ENCODE assay signal across 8 cellular contexts in the genomic region with DNA sequence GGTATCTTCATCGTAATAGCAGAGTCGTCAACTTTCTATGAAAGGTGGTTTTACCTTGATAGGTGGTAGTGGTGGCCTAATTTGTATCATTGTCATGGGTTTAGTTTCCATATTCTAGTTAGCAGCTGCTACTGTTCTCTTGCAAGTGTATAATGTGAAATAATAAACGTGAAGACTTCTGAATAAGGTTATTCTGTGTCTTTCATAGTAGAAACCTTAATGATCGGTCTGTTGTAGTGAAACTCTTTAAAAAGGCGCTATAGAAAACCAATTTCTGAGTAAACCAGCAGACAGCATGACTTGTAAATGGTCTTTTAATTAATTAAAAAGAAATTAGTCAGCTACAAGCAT. TPM values are rescaled to one million over a fixed set of nuclear protein-coding genes. Genes with fewer than 3 reads are reported as not detected.
A peak's percentile ranks its signal among the peaks of the same experiment; 100 is the strongest.
DNase-seq lines count a peak whose midpoint lies in the region; ATAC-seq, FAIRE-seq and TF ChIP-seq lines count a peak whose summit lies in the region.

No MANE protein-coding gene starts in this region.

- H3K9me3 Mint-ChIP-seq in activated B cell treated with CpG ODN at 0.5 μM for 24 hours, result no peaks in the 10 kb centered on the region

- 11% methylated on average over 5 of the region's 5 CpGs for WGBS in right cardiac atrium

- H3K4me3 Mint-ChIP-seq in activated B cell treated with CpG ODN at 0.5 μM for 24 hours, result peak overlapping the region; percentile 98

- CTCF ChIA-PET in activated B cell treated with CpG ODN at 0.5 μM for 24 hours (lab: Charles Lee) (interaction anchor here (1.6 kb wide), 1 partner anchor 12 kb away, joined by 7 read pairs; the partner anchor contains the start of gene PKN3), HEK293T (lab: Yijun Ruan, JAX) (no interaction called here)

- peak overlapping the region; percentile 81 for H3K4me3 ChIP-seq in H7 (ENCODE audit: insufficient read depth, low read depth, low read length)
- peak overlapping the region; percentile 99 for H3K4me3 ChIP-seq in right cardiac atrium (ENCODE audit: low read length)
- H3K4me3 ChIP-seq in skeletal muscle tissue (ENCODE audit: low read length in 3 of 3), result peak overlapping the region; percentile 68 to 76 (median 75)

- H3K36me3 ChIP-seq in H7 (replicated peaks; ENCODE audit: control insufficient read depth, insufficient read depth, low read length) (peaks cover 26% of the 10 kb centered on the region), skeletal muscle tissue (ENCODE audit: control insufficient read depth in 3 of 3, insufficient read depth in 3 of 3, low read length in 3 of 3) (peaks cover 16 to 31% (median 28%) of the 10 kb centered on the region in 3 donors)

- H3K27ac ChIP-seq in right cardiac atrium (ENCODE audit: low read length) (no peak overlapping the region), skeletal muscle tissue (ENCODE audit: low read depth, low read length) (peak overlapping the region; percentile 12)

- H3K4me1 Mint-ChIP-seq in activated B cell treated with CpG ODN at 0.5 μM for 24 hours, result peaks cover 66% of the 10 kb centered on the region

- POLR2A ChIA-PET in activated B cell treated with CpG ODN at 0.5 μM for 24 hours (lab: Charles Lee) (interaction anchor here (0.6 to 3.8 kb wide), 7 partner anchors 10 to 111 kb away, joined by 4 to 16 read pairs (median 12); partner anchors contain the start of genes DYNC2I2, PKN3 and ZDHHC12), HEK293T (lab: Yijun Ruan, JAX) (no interaction called here)

- H3K9ac ChIP-seq in skeletal muscle tissue (ENCODE audit: low read depth in 1 of 3, low read length in 3 of 3), result peak overlapping the region; percentile 71 to 80 (median 74)

- H3K36me3 Mint-ChIP-seq in activated B cell treated with CpG ODN at 0.5 μM for 24 hours (ENCODE audit: low read depth), result peaks cover 57% of the 10 kb centered on the region

- H3K9me3 ChIP-seq in right cardiac atrium (ENCODE audit: control insufficient read depth, low read length) (no peaks in the 10 kb centered on the region), skeletal muscle tissue (ENCODE audit: control insufficient read depth in 3 of 3, low read length in 3 of 3) (no peaks in the 10 kb centered on the region)

- H3K27me3 ChIP-seq in H7 (ENCODE audit: control insufficient read depth, insufficient read depth, low read length) (no peaks in the 10 kb centered on the region), right cardiac atrium (ENCODE audit: control insufficient read depth, insufficient read depth) (no peaks in the 10 kb centered on the region), skeletal muscle tissue (ENCODE audit: control insufficient read depth in 3 of 3, insufficient read depth in 3 of 3, low read length in 3 of 3) (no peaks in the 10 kb centered on the region)

- peak overlapping the region; percentile 97 for H3K27ac Mint-ChIP-seq in activated B cell treated with CpG ODN at 0.5 μM for 24 hours

- DNase-seq in H7, result no peak
- no peak for DNase-seq in activated B cell treated with CpG ODN at 0.5 μM for 24 hours
- DNase-seq in right cardiac atrium, result no peak
- DNase-seq in frontal cortex (ENCODE audit: low spot score in 2 of 2), result no peak
- DNase-seq in HEK293T (ENCODE audit: extremely low spot score), result no peak
- DNase-seq in HuH-7.5 (ENCODE audit: low spot score), result no peak

- no peak for FAIRE-seq in frontal cortex (lab: Jason Lieb, UNC)

- H3K27me3 Mint-ChIP-seq in activated B cell treated with CpG ODN at 0.5 μM for 24 hours, result no peaks in the 10 kb centered on the region

- H3K4me1 ChIP-seq in right cardiac atrium (ENCODE audit: control insufficient read depth, insufficient read depth, low read length) (no peaks in the 10 kb centered on the region), skeletal muscle tissue (ENCODE audit: control insufficient read depth in 3 of 3, insufficient read depth in 3 of 3, low read length in 3 of 3) (peaks cover 13 to 20% (median 19%) of the 10 kb centered on the region in 3 donors)

- no peak for ATAC-seq in activated B cell treated with CpG ODN at 0.5 μM for 24 hours (ENCODE audit: low read depth)
- no peak for ATAC-seq in right cardiac atrium
- no peak for ATAC-seq in GM19455 (IDR thresholded peaks at IDR 0.05; ENCODE audit: unreplicated experiment)

- intact Hi-C loops in activated B cell treated with CpG ODN at 0.5 μM for 24 hours (cut with micrococcal nuclease) (no loop called here), right cardiac atrium (cut with DNase I) (loop anchor here in 1 of 4 donors (10.0 kb wide), 1 partner anchor 316 kb away; the partner anchor contains the start of gene URM1)

- TF ChIP-seq CTCF in activated B cell treated with CpG ODN at 0.5 μM for 24 hours (IDR thresholded peaks at IDR 0.05), result no peak

TF ChIP-seq in HEK293T, 16 proteins besides CTCF, POLR2A, EP300 and RAD21:
- TF ChIP-seq NFRKB (IDR thresholded peaks at IDR 0.05) (no peak), ZNF384 (IDR thresholded peaks at IDR 0.05) (no peak), ELF4 (IDR thresholded peaks at IDR 0.05) (no peak), BHLHE40 (IDR thresholded peaks at IDR 0.05; ENCODE audit: borderline replicate concordance) (no peak), FOXM1 (IDR thresholded peaks at IDR 0.05; ENCODE audit: borderline replicate concordance) (no peak), LEF1 (IDR thresholded peaks at IDR 0.05; ENCODE audit: borderline replicate concordance) (no peak), SP1 (IDR thresholded peaks at IDR 0.05) (no peak), HDGF (IDR thresholded peaks at IDR 0.05; ENCODE audit: borderline replicate concordance) (no peak), L3MBTL2 (conservative IDR thresholded peaks at IDR 0.05) (no peak), FOXK2 (IDR thresholded peaks at IDR 0.05) (no peak), CTBP1 (IDR thresholded peaks at IDR 0.05; ENCODE audit: borderline replicate concordance) (no peak), PKNOX1 (IDR thresholded peaks at IDR 0.05) (no peak), FOXA1 (IDR thresholded peaks at IDR 0.05) (no peak), SUZ12 (IDR thresholded peaks at IDR 0.05) (no peak), ARNT (IDR thresholded peaks at IDR 0.05) (no peak), TARDBP (IDR thresholded peaks at IDR 0.05) (no peak)
TF ChIP-seq in HEK293T: peak in this region for 0.

RNA-seq across cellular contexts. Expression of gene SET, which starts 1.6 kb away (rescaled TPM):
- 798 and 1,235 TPM in 2 replicates for total RNA-seq in H7 (2014; rRNA removed; shearing (Covaris generic))
- total RNA-seq in activated B cell treated with CpG ODN at 0.5 μM for 24 hours (762 and 801 TPM in 2 replicates), right cardiac atrium (100 to 1,000 TPM; 180 to 210 (median 191) TPM), skeletal muscle tissue (336 TPM), frontal cortex (846 TPM)
- 86.1 TPM for polyA plus RNA-seq in right cardiac atrium

RNA-seq across cellular contexts. Expression of gene PKN3, which starts 11.6 kb away (rescaled TPM):
- total RNA-seq in H7 (2014; rRNA removed; shearing (Covaris generic)), result 29.4 and 35.0 TPM in 2 replicates
- total RNA-seq in activated B cell treated with CpG ODN at 0.5 μM for 24 hours, result 16.9 and 17.4 TPM in 2 replicates
- 1 to 10 TPM; 4.7 to 8.7 (median 7.4) TPM for total RNA-seq in right cardiac atrium
- 6.5 TPM for polyA plus RNA-seq in right cardiac atrium
- total RNA-seq in skeletal muscle tissue, result 2.1 TPM
- total RNA-seq in frontal cortex, result 0.41 TPM

RNA-seq across cellular contexts. Expression of gene ZDHHC12, which starts 33.3 kb away (rescaled TPM):
- total RNA-seq in H7 (2014; rRNA removed; shearing (Covaris generic)), result 66.5 and 76.6 TPM in 2 replicates
- 40.0 and 40.7 TPM in 2 replicates for total RNA-seq in activated B cell treated with CpG ODN at 0.5 μM for 24 hours
- total RNA-seq in right cardiac atrium, result 10 to 100 TPM in 1 of 4 donors, 1 to 10 TPM in 3; 8.3 to 11.5 (median 9.4) TPM
- 13.1 TPM for polyA plus RNA-seq in right cardiac atrium
- total RNA-seq in skeletal muscle tissue, result 2.6 TPM
- 1.2 TPM for total RNA-seq in frontal cortex

RNA-seq across cellular contexts. Expression of gene DYNC2I2, which starts 34.0 kb away (rescaled TPM):
- total RNA-seq in H7 (2014; rRNA removed; shearing (Covaris generic)), result 82.3 and 113 TPM in 2 replicates
- total RNA-seq in activated B cell treated with CpG ODN at 0.5 μM for 24 hours (58.0 and 60.2 TPM in 2 replicates), right cardiac atrium (10 to 100 TPM; 13.5 to 25.6 (median 18.5) TPM), skeletal muscle tissue (31.8 TPM), frontal cortex (31.4 TPM)
- 30.2 TPM for polyA plus RNA-seq in right cardiac atrium
